ENCODE assay signal across 17 cellular contexts in genomic region chr3:70805044-70805732, GRCh38.
DNase-seq lines count a peak whose midpoint lies in the region; ATAC-seq, FAIRE-seq and TF ChIP-seq lines count a peak whose summit lies in the region.
"Had no signal": no experiment of that assay in that cellular context is flagged by ENCODE, and none has a peak within 500 bp of the region (broad histone marks: within the 10 kb centered on the region; RNA-seq: fewer than 3 reads in every experiment).

No MANE protein-coding gene starts in this region.

- H3K27me3 ChIP-seq in BJ (ENCODE audit: control insufficient read depth, insufficient read depth, low read length): no peaks in the 10 kb centered on the region
- H3K27me3 ChIP-seq in RWPE2 (ENCODE audit: insufficient read depth, poor library complexity, severe bottlenecking): no peaks in the 10 kb centered on the region
- no peaks in the 10 kb centered on the region for H3K27me3 ChIP-seq in osteoblast (ENCODE audit: insufficient read depth, low read length)

- no peaks in the 10 kb centered on the region for H3K79me2 ChIP-seq in osteoblast (ENCODE audit: insufficient read depth, low read length)

- H4K20me1 ChIP-seq in osteoblast (ENCODE audit: insufficient read depth, low read length): no peaks in the 10 kb centered on the region

- ATAC-seq in RWPE2 (ENCODE audit: low read depth): peak; percentile 29; the same call in 1 of the 3 replicates

- H3K4me3 ChIP-seq in BJ (ENCODE audit: low read depth, low read length) (peak overlapping the region; percentile 15; the same call in 1 of the 2 replicates), RWPE2 (ENCODE audit: severe bottlenecking) (no peak overlapping the region), fibroblast of mammary gland (ENCODE audit: control insufficient read depth, low read depth, low read length) (peak overlapping the region; percentile 28), osteoblast (ENCODE audit: insufficient read depth, low read length) (peak overlapping the region; percentile 20)

- H2AFZ ChIP-seq in osteoblast (ENCODE audit: low read length): peak overlapping the region; percentile 34

- H3K4me2 ChIP-seq in osteoblast (ENCODE audit: insufficient read depth, low read length): peak overlapping the region; percentile 61

- H3K36me3 ChIP-seq in BJ (ENCODE audit: control insufficient read depth, insufficient read depth, low read length) (no peaks in the 10 kb centered on the region), RWPE2 (ENCODE audit: low read depth) (no peaks in the 10 kb centered on the region), osteoblast (ENCODE audit: insufficient read depth, low read length) (no peaks in the 10 kb centered on the region)

- CTCF ChIA-PET in BJ (lab: Yijun Ruan, JAX): no interaction called here

- DNase-seq in BJ (ENCODE audit: low read depth) (peak; percentile 18), RWPE2 (ENCODE audit: low spot score) (no peak), fibroblast of mammary gland (ENCODE audit: low read depth) (peak; percentile 79), osteoblast (ENCODE audit: insufficient read length, low spot score, missing footprints) (no peak), GM10266 (ENCODE audit: extremely low spot score) (no peak), foreskin melanocyte (no peak), GM12891 (ENCODE audit: insufficient read length, low spot score) (no peak), GF-D8 (lab: John Stamatoyannopoulos, UW) (no peak)
- DNase-seq: activated B cell treated with CpG ODN at 0.5 μM for 24 hours; activated naive CD8-positive, alpha-beta T cell treated with anti-CD3 and anti-CD28 coated beads, Interleukin-2, amount 10 ng/mL, durations not matched to agents 7 days and 5 days; C1 segment of cervical spinal cord; effector memory CD4-positive, alpha-beta T cell; KBM-7; mesendoderm; NCI-H2029 treated with DMSO at 0.1 percent for 48 hours; stimulated activated CD4-positive, alpha-beta T cell treated with anti-CD3 and anti-CD28 coated beads, Interleukin-2, amount 100 ng/mL, for 48 hours; stimulated activated naive CD4-positive, alpha-beta T cell had no signal

- H3K9me3 ChIP-seq in RWPE2 (ENCODE audit: severe bottlenecking) (no peaks in the 10 kb centered on the region), osteoblast (ENCODE audit: low read depth, low read length) (no peaks in the 10 kb centered on the region)

- no peak for FAIRE-seq in GM12891 (lab: Jason Lieb, UNC)

- TF ChIP-seq CTCF in BJ (IDR thresholded peaks at IDR 0.05; ENCODE audit: insufficient read depth, low read depth, low read length): no peak
- no peak for TF ChIP-seq CTCF in RWPE2 (IDR thresholded peaks at IDR 0.05; ENCODE audit: poor library complexity, severe bottlenecking)
- peak; percentile 28 for TF ChIP-seq CTCF in fibroblast of mammary gland (conservative IDR thresholded peaks at IDR 0.05; ENCODE audit: control insufficient read depth, insufficient read depth, low read depth, low read length)
- TF ChIP-seq CTCF in osteoblast (IDR thresholded peaks at IDR 0.05; ENCODE audit: extremely low read depth, low read depth, low read length): peak; percentile 8
- no peak for TF ChIP-seq CTCF in GM10266 (IDR thresholded peaks at IDR 0.05; ENCODE audit: control insufficient read depth, insufficient read depth, low read depth, missing control alignments)

- no peak for TF ChIP-seq POLR2A in GM12891 (IDR thresholded peaks at IDR 0.05; ENCODE audit: low read depth, low read length)

- POLR2A ChIA-PET in BJ (lab: Charles Lee): no interaction called here

- H3K27ac ChIP-seq in RWPE2 (ENCODE audit: poor library complexity, severe bottlenecking) (no peak overlapping the region), osteoblast (ENCODE audit: low read depth, low read length) (peak overlapping the region; percentile 11)

- H3K4me1 ChIP-seq in RWPE2 (ENCODE audit: insufficient read depth, poor library complexity, severe bottlenecking) (no peaks in the 10 kb centered on the region), osteoblast (ENCODE audit: insufficient read depth, low read length) (peaks cover 24% of the 10 kb centered on the region)

TF ChIP-seq in GM12891, 5 proteins besides CTCF, POLR2A, EP300 and RAD21:
- TF ChIP-seq TAF1 (IDR thresholded peaks at IDR 0.05; ENCODE audit: low read depth, low read length) (no peak), PAX5 (IDR thresholded peaks at IDR 0.05; ENCODE audit: insufficient read depth, low read length, severe bottlenecking) (no peak), POLR2AphosphoS5 (IDR thresholded peaks at IDR 0.05; ENCODE audit: low read depth, low read length) (no peak), POU2F2 (IDR thresholded peaks at IDR 0.05; ENCODE audit: low read depth, low read length) (no peak), SPI1 (IDR thresholded peaks at IDR 0.05; ENCODE audit: low read depth, low read length) (no peak)

Comparison
In these comparisons a context has a peak if more than half of its experiments do, and no peak if none do; other contexts are left out.
1. DNase-seq: peak in BJ (single experiment) and fibroblast of mammary gland (single experiment); none in RWPE2 (single experiment), osteoblast (single experiment), GM10266 (single experiment), foreskin melanocyte (single experiment), GM12891 (single experiment) and GF-D8 (single experiment).
2. CTCF ChIP-seq: peak in fibroblast of mammary gland (single experiment) and osteoblast (single experiment); none in BJ (single experiment), RWPE2 (single experiment) and GM10266 (single experiment).